8 cellular contexts compared by ENCODE assay signal in genomic region chrX:17689971-17690409, GRCh38. TPM values are rescaled to one million over a fixed set of nuclear protein-coding genes. Genes with fewer than 3 reads are reported as not detected.
DNase-seq lines count a peak whose midpoint lies in the region; ATAC-seq lines count a peak whose summit lies in the region.

No MANE protein-coding gene starts in this region.

- H3K4me1 Mint-ChIP-seq in stimulated activated naive CD8-positive, alpha-beta T cell treated with anti-CD3 and anti-CD28 coated beads, Interleukin-15, amount 100 ng/mL, for 72 hours: peaks cover 17% of the 10 kb centered on the region

- DNase-seq in DMS53 treated with DMSO at 0.1 percent for 48 hours (lab: John Stamatoyannopoulos, UW; ENCODE audit: unreplicated experiment): peak; percentile 80
- peak; percentile 78 for DNase-seq in NCI-H1092 (lab: John Stamatoyannopoulos, UW)
- DNase-seq in SK-N-DZ (ENCODE audit: low spot score): peak; percentile 57
- DNase-seq in central memory CD4-positive, alpha-beta T cell: peak; percentile 15
- peak; percentile 88 for DNase-seq in left kidney (ENCODE audit: low read depth, low spot score)
- peak; percentile 29 to 43 for DNase-seq in stimulated activated naive CD8-positive, alpha-beta T cell treated with anti-CD3 and anti-CD28 coated beads, Interleukin-15, amount 100 ng/mL, for 72 hours
- DNase-seq in activated CD4-positive, CD25-positive, alpha-beta regulatory T cell treated with anti-CD3 and anti-CD28 coated beads, Interleukin-2, amount 50 U/mL, for 72 hours: no peak

- no peaks in the 10 kb centered on the region for H3K9me3 Mint-ChIP-seq in stimulated activated naive CD8-positive, alpha-beta T cell treated with anti-CD3 and anti-CD28 coated beads, Interleukin-15, amount 100 ng/mL, for 72 hours

- ATAC-seq in GM21390 (IDR thresholded peaks at IDR 0.05; ENCODE audit: unreplicated experiment): peak; percentile 60
- ATAC-seq in stimulated activated naive CD8-positive, alpha-beta T cell treated with anti-CD3 and anti-CD28 coated beads, Interleukin-15, amount 100 ng/mL, for 72 hours: peak; percentile 78

- H3K27me3 Mint-ChIP-seq in stimulated activated naive CD8-positive, alpha-beta T cell treated with anti-CD3 and anti-CD28 coated beads, Interleukin-15, amount 100 ng/mL, for 72 hours: no peaks in the 10 kb centered on the region

- H3K4me3 Mint-ChIP-seq in stimulated activated naive CD8-positive, alpha-beta T cell treated with anti-CD3 and anti-CD28 coated beads, Interleukin-15, amount 100 ng/mL, for 72 hours: no peak overlapping the region

- H3K27ac Mint-ChIP-seq in stimulated activated naive CD8-positive, alpha-beta T cell treated with anti-CD3 and anti-CD28 coated beads, Interleukin-15, amount 100 ng/mL, for 72 hours: peak overlapping the region in 1 of 2 donors; percentile 73

RNA-seq across cellular contexts. Expression of gene SCML1, which starts 47.3 kb away (rescaled TPM):
- 45.5 and 49.0 TPM in 2 replicates for polyA plus RNA-seq in SK-N-DZ (2014; cell fraction: cytosol; rRNA removed)
- polyA plus RNA-seq in SK-N-DZ (2014; cell fraction: nucleus; rRNA removed): 94.9 and 118 TPM in 2 replicates
